2 cellular contexts compared by ENCODE assay signal in the genomic region with DNA sequence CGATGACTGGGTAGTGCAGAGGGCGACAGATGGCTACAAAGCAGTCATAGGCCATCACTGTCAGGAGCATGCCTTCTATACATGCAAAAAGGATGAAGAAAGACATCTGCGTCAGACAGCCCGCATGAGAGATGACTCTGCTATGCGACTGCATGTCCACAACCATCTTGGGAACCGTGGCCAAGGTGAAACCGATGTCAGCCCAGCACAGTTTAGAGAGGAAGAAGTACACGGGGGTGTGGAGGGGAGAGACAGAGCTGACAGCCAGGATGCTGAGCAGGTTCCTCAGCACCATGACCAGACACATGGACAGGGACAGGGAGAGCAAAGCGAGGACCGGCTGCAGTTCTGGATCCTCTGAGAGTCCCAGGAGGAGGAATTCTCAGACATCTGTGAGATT. TPM values are rescaled to one million over a fixed set of nuclear protein-coding genes. Genes with fewer than 3 reads are reported as not detected.
"Had no signal": no experiment of that assay in that cellular context is flagged by ENCODE, and none has a peak within 500 bp of the region (broad histone marks: within the 10 kb centered on the region; RNA-seq: fewer than 3 reads in every experiment).

No MANE protein-coding gene starts in this region.

RNA-seq across cellular contexts. Expression of a gene that starts 41.6 kb away (rescaled TPM):
- total RNA-seq: GM12878 had no signal

RNA-seq across cellular contexts. Expression of a gene that starts 44.7 kb away (rescaled TPM):
- total RNA-seq: G401, GM12878 had no signal
- polyA plus RNA-seq: GM12878 had no signal
